21 cellular contexts compared by ENCODE assay signal in genomic region chr13:98041081-98041820, GRCh38.
"Had no signal": no experiment of that assay in that cellular context is flagged by ENCODE, and none has a peak within 500 bp of the region (broad histone marks: within the 10 kb centered on the region; RNA-seq: fewer than 3 reads in every experiment).

No MANE protein-coding gene starts in this region.

- H3K27me3 ChIP-seq: gastroesophageal sphincter, vagina had no signal

- H3K36me3 ChIP-seq: gastroesophageal sphincter, lower lobe of right lung, vagina had no signal

- H3K27ac ChIP-seq: gastroesophageal sphincter, lower lobe of right lung, vagina had no signal

- DNase-seq: activated CD4-positive, alpha-beta T cell treated with anti-CD3 and anti-CD28 coated beads for 1 hour; activated gamma-delta T cell treated with Interleukin-2 at 50 U/mL for 16 hours; activated T-cell treated with anti-CD3 and anti-CD28 coated beads, Interleukin-2, amount 50 U/mL, for 1 hour; aorta; central memory CD4-positive, alpha-beta T cell; dermis blood vessel endothelial cell; effector CD8-positive, alpha-beta T cell; islet precursor cell; lower lobe of right lung; naive B cell; occipital lobe; posterior cingulate gyrus; stimulated activated CD4-positive, alpha-beta T cell treated with anti-CD3 and anti-CD28 coated beads, Interleukin-15, amount 100 ng/mL, for 24 hours; T-helper 9 cell; trophoblast cell had no signal

- H3K9me3 ChIP-seq: gastroesophageal sphincter, lower lobe of right lung, vagina had no signal

- ATAC-seq: esophagus mucosa; gastroesophageal sphincter; lower lobe of right lung; sciatic nerve; stimulated activated memory B cell treated with anti-CD40 and anti-IgM and Interleukin-4, amounts not matched to agents 10 μg/mL and 1 μg/mL and 100 μg/mL, for 72 hours had no signal

- H3K4me2 ChIP-seq: smooth muscle cell had no signal

- H3K4me1 ChIP-seq: gastroesophageal sphincter, lower lobe of right lung, vagina had no signal

- H3K4me3 ChIP-seq: gastroesophageal sphincter, lower lobe of right lung, smooth muscle cell, vagina had no signal
